Comparison of ENCODE assay signal across 11 cellular contexts in the genomic region with DNA sequence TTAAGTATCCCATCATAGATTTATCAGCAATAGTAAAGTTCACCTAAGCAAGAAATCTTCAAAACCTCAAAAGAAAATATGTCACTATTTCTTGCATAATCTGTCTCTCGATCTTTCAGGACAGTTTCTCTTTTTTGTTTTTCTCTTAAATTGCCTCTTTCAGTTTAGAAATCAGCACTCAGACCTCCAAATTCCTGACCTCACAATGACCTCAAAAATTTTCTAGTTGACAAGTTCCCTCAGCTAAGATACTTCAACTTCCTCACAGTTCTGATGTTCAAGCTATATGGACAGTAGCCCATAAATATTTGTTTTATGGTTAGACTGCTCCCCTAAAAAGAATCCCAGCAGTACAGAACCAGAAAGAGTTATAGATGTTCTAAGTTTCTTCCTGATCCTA. TPM values are rescaled to one million over a fixed set of nuclear protein-coding genes. Genes with fewer than 3 reads are reported as not detected.
DNase-seq lines count a peak whose midpoint lies in the region; ATAC-seq and TF ChIP-seq lines count a peak whose summit lies in the region.
"Had no signal": no experiment of that assay in that cellular context is flagged by ENCODE, and none has a peak within 500 bp of the region (broad histone marks: within the 10 kb centered on the region; RNA-seq: fewer than 3 reads in every experiment).

No MANE protein-coding gene starts in this region.

- H3K27me3 ChIP-seq in WERI-Rb-1 (ENCODE audit: insufficient read depth, low read depth, severe bottlenecking) = no peaks in the 10 kb centered on the region
- H3K27me3 ChIP-seq: sigmoid colon had no signal

- ATAC-seq in GM19043 (IDR thresholded peaks at IDR 0.05; ENCODE audit: low read depth, unreplicated experiment) = peak; percentile 72
- peak; percentile 43 for ATAC-seq in HG03139 (IDR thresholded peaks at IDR 0.05; ENCODE audit: unreplicated experiment)
- ATAC-seq in HG02588 (IDR thresholded peaks at IDR 0.05; ENCODE audit: unreplicated experiment) = no peak

- no peak overlapping the region for H3K27ac ChIP-seq in WERI-Rb-1

- H3K9me3 Mint-ChIP-seq in osteocyte (ENCODE audit: unreplicated experiment) = no peaks in the 10 kb centered on the region

- peaks cover 24% of the 10 kb centered on the region for H3K36me3 ChIP-seq in WERI-Rb-1

- no peak overlapping the region for H3K4me3 Mint-ChIP-seq in osteocyte (ENCODE audit: unreplicated experiment)

- peak overlapping the region; percentile 9 for H3K27ac Mint-ChIP-seq in osteocyte (ENCODE audit: unreplicated experiment)

- peak overlapping the region; percentile 35 for H3K4me3 ChIP-seq in WI38 (ENCODE audit: low read depth, low read length)
- H3K4me3 ChIP-seq in WERI-Rb-1 (ENCODE audit: low read depth, low read length) = no peak overlapping the region
- H3K4me3 ChIP-seq: sigmoid colon had no signal

- in situ Hi-C loops in ACHN (cut with HindIII; ENCODE audit: low pct_ligation_motif_present, low pct_unique_long_range_greater_than_20kb, low sequenced_read_pairs) = no loop called here

- H3K9me3 ChIP-seq in WERI-Rb-1 (ENCODE audit: severe bottlenecking) = no peaks in the 10 kb centered on the region
- H3K9me3 ChIP-seq: sigmoid colon had no signal

- H3K4me1 Mint-ChIP-seq in osteocyte (ENCODE audit: unreplicated experiment) = peaks cover 26% of the 10 kb centered on the region

- peaks cover 16% of the 10 kb centered on the region for H3K36me3 Mint-ChIP-seq in osteocyte (ENCODE audit: unreplicated experiment)

- H3K27me3 Mint-ChIP-seq in osteocyte (ENCODE audit: unreplicated experiment) = no peaks in the 10 kb centered on the region

- no peak for TF ChIP-seq CTCF in WI38 (IDR thresholded peaks at IDR 0.05; ENCODE audit: low read depth, low read length)
- no peak for TF ChIP-seq CTCF in osteocyte (IDR thresholded peaks at IDR 0.05)
- TF ChIP-seq CTCF in WERI-Rb-1 (IDR thresholded peaks at IDR 0.05; ENCODE audit: low read depth, low read length) = no peak

- no peak for DNase-seq in osteocyte (ENCODE audit: extremely low spot score, unreplicated experiment)
- no peak for DNase-seq in ACHN
- DNase-seq in NCI-H2107 treated with DMSO at 0.1 percent for 48 hours (lab: John Stamatoyannopoulos, UW; ENCODE audit: unreplicated experiment) = no peak
- DNase-seq in WERI-Rb-1 = no peak
- DNase-seq: DMS 273 treated with DMSO at 0.1 percent for 48 hours, NCI-H1092, sigmoid colon had no signal

RNA-seq across cellular contexts. Expression of a gene that starts 24.1 kb away (rescaled TPM):
- total RNA-seq in osteocyte = not detected in 2 replicates

RNA-seq across cellular contexts. Expression of a gene that starts 33.2 kb away (rescaled TPM):
- total RNA-seq in osteocyte = 26.4 and 27.4 TPM in 2 replicates

RNA-seq across cellular contexts. Expression of a gene that starts 46.6 kb away (rescaled TPM):
- not detected in 2 replicates for total RNA-seq in osteocyte
